ENCODE assay signal across 11 cellular contexts in the genomic region with DNA sequence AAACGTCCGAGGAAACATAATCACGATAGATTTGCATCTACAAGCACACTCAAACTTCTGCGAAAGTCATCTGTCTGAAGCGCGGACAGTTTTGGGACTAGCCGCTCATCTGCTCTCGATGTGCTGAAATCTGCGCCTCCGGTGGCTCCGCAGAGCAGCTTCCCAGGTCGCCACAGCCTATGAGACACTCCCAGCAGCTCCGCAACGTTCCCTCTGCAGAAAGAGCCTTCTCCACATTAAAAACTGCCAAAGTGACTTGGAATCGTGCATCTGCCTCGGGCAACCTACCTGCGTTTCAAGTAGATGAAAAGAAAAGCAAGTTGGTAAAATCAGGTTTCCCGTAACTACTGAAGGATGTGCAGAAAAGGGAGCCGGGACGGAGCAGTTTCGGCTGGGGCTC. TPM values are rescaled to one million over a fixed set of nuclear protein-coding genes. Genes with fewer than 3 reads are reported as not detected.
A peak's percentile ranks its signal among the peaks of the same experiment; 100 is the strongest.
DNase-seq lines count a peak whose midpoint lies in the region; ATAC-seq and TF ChIP-seq lines count a peak whose summit lies in the region.
"Not testable (repeated sequence)": the region's sequence is repeated elsewhere in the genome, so short reads cannot be mapped to it uniquely, and the experiment has no call there.
"Had no signal": no experiment of that assay in that cellular context is flagged by ENCODE, and none has a peak within 500 bp of the region (broad histone marks: within the 10 kb centered on the region; RNA-seq: fewer than 3 reads in every experiment).

No MANE protein-coding gene starts in this region.

- H3K27ac ChIP-seq in left lung = not testable (repeated sequence)

- H3K4me1 Mint-ChIP-seq in chondrocyte (ENCODE audit: low read depth) = not testable (repeated sequence)

- H3K4me1 ChIP-seq in left lung = not testable (repeated sequence)

- not testable (repeated sequence) for H3K4me3 Mint-ChIP-seq in chondrocyte (ENCODE audit: unreplicated experiment)

- H3K4me3 ChIP-seq in left lung = not testable (repeated sequence)

- not testable (repeated sequence) for H3K9me3 Mint-ChIP-seq in chondrocyte (ENCODE audit: low read depth)

- not testable (repeated sequence) for H3K36me3 ChIP-seq in left lung

- intact Hi-C loops in Right ventricle myocardium superior (cut with DNase I) (loop anchor here (5.0 kb wide), 1 partner anchor 188 kb away; no protein-coding TSS in a partner anchor), left cardiac atrium (cut with DNase I) (loop anchor here (5.0 to 10.0 kb wide), 2 partner anchors 186 to 188 kb away; no protein-coding TSS in a partner anchor)
- intact Hi-C loops in left lung (cut with DNase I) = not testable (repeated sequence)

- not testable (repeated sequence) for H3K9me3 ChIP-seq in left lung

- peaks cover 0 to 51% of the 10 kb centered on the region in 2 donors for H3K27me3 ChIP-seq in left lung

- H3K27ac Mint-ChIP-seq in chondrocyte (ENCODE audit: unreplicated experiment) = not testable (repeated sequence)

- not testable (repeated sequence) for TF ChIP-seq CTCF in chondrocyte (IDR thresholded peaks at IDR 0.05); left lung (IDR thresholded peaks at IDR 0.05)

- peaks cover 22% of the 10 kb centered on the region for H3K27me3 Mint-ChIP-seq in chondrocyte (ENCODE audit: low read depth)

- not testable (repeated sequence) for H3K36me3 Mint-ChIP-seq in chondrocyte (ENCODE audit: low read depth)

- not testable (repeated sequence) for ATAC-seq in Right ventricle myocardium superior (ENCODE audit: poor library complexity); left cardiac atrium; left lung

- peak; percentile 15 for DNase-seq in activated CD4-positive, CD25-positive, alpha-beta regulatory T cell treated with anti-CD3 and anti-CD28 coated beads, Interleukin-2, amount 50 U/mL, for 72 hours
- DNase-seq in chondrocyte (ENCODE audit: low spot score) (peak; percentile 34), Right ventricle myocardium superior (peak; percentile 4), left cardiac atrium (peak; percentile 3), left lung (peak; percentile 5 to 9)

RNA-seq across cellular contexts. Expression of a gene that starts 8.9 kb away (rescaled TPM):
- total RNA-seq in chondrocyte (not detected in 3 replicates), Right ventricle myocardium superior (not detected), left cardiac atrium (not detected), left lung (not detected)
- total RNA-seq: A172; B cell; Caco-2; Calu3; CD4-positive, alpha-beta T cell; CD8-positive, alpha-beta T cell had no signal

RNA-seq across cellular contexts. Expression of a gene that starts 17.9 kb away (rescaled TPM):
- not detected in 3 replicates for total RNA-seq in chondrocyte
- not detected for total RNA-seq in Right ventricle myocardium superior
- not detected for total RNA-seq in left cardiac atrium
- total RNA-seq in left lung = not detected
- total RNA-seq: A172; B cell; Caco-2; Calu3; CD4-positive, alpha-beta T cell; CD8-positive, alpha-beta T cell had no signal
